Comparison of ENCODE assay signal across 12 cellular contexts in genomic region chr16:85465328-85466307, GRCh38.
A peak's percentile ranks its signal among the peaks of the same experiment; 100 is the strongest.
DNase-seq lines count a peak whose midpoint lies in the region; ATAC-seq and TF ChIP-seq lines count a peak whose summit lies in the region.
"Had no signal": no experiment of that assay in that cellular context is flagged by ENCODE, and none has a peak within 500 bp of the region (broad histone marks: within the 10 kb centered on the region; RNA-seq: fewer than 3 reads in every experiment).

No MANE protein-coding gene starts in this region.

- TF ChIP-seq CTCF in heart left ventricle (IDR thresholded peaks at IDR 0.05), result no peak

- intact Hi-C loops in heart left ventricle (cut with DNase I), result no loop called here

- H3K27ac ChIP-seq in SJCRH30, result no peak overlapping the region
- peak overlapping the region in 10 of 12 donors; percentile 30 to 81 (median 64) for H3K27ac ChIP-seq in heart left ventricle
- peak overlapping the region; percentile 23 for H3K27ac ChIP-seq in subcutaneous abdominal adipose tissue (ENCODE audit: low read depth, low read length)

- no peaks in the 10 kb centered on the region for H3K9me3 Mint-ChIP-seq in immature natural killer cell

- 39 to 55% (median 43%) methylated on average over 11 to 13 of the region's 13 CpGs for WGBS in heart left ventricle, 4 donors

- H3K27ac Mint-ChIP-seq in immature natural killer cell, result no peak overlapping the region

- H3K36me3 ChIP-seq in SJCRH30 (no peaks in the 10 kb centered on the region), heart left ventricle (no peaks in the 10 kb centered on the region), subcutaneous abdominal adipose tissue (ENCODE audit: control insufficient read depth in 5 of 5, insufficient read depth in 5 of 5, low read length in 5 of 5) (no peaks in the 10 kb centered on the region)

- H3K4me1 ChIP-seq in SJCRH30, result peaks cover 28% of the 10 kb centered on the region
- H3K4me1 ChIP-seq in heart left ventricle, result peaks cover 6 to 47% (median 32%) of the 10 kb centered on the region in 12 donors
- H3K4me1 ChIP-seq in subcutaneous abdominal adipose tissue (ENCODE audit: control insufficient read depth in 5 of 5, insufficient read depth in 5 of 5, low read length in 5 of 5), result peaks cover 11 to 43% (median 32%) of the 10 kb centered on the region in 5 donors

- H3K9ac ChIP-seq in subcutaneous abdominal adipose tissue (ENCODE audit: low read length in 5 of 5), result no peak overlapping the region

- TF ChIP-seq POLR2A in heart left ventricle (IDR thresholded peaks at IDR 0.05), result no peak

- H3K9me3 ChIP-seq in SJCRH30 (replicated peaks), result no peaks in the 10 kb centered on the region
- H3K9me3 ChIP-seq in heart left ventricle, result no peaks in the 10 kb centered on the region
- no peaks in the 10 kb centered on the region for H3K9me3 ChIP-seq in subcutaneous abdominal adipose tissue (ENCODE audit: control insufficient read depth in 5 of 5, low read length in 5 of 5)

- no peaks in the 10 kb centered on the region for H3K36me3 Mint-ChIP-seq in immature natural killer cell

- H3K4me1 Mint-ChIP-seq in immature natural killer cell, result peaks cover 3 to 6% of the 10 kb centered on the region in 2 donors

- H3K27me3 ChIP-seq in SJCRH30 (no peaks in the 10 kb centered on the region), heart left ventricle (peaks cover 0 to 32% (median 0%) of the 10 kb centered on the region in 9 donors), subcutaneous abdominal adipose tissue (ENCODE audit: control insufficient read depth in 5 of 5, insufficient read depth in 4 of 5, low read length in 5 of 5) (no peaks in the 10 kb centered on the region)

- ATAC-seq in heart left ventricle (peak; percentile 84 to 89 (median 86)), HG03469 (IDR thresholded peaks at IDR 0.05; ENCODE audit: unreplicated experiment) (no peak), HG03139 (IDR thresholded peaks at IDR 0.05; ENCODE audit: unreplicated experiment) (no peak)

- H3K4me3 Mint-ChIP-seq in immature natural killer cell, result no peak overlapping the region

- peaks cover 5 to 17% (median 11%) of the 10 kb centered on the region in 3 donors for H3K27me3 Mint-ChIP-seq in immature natural killer cell (ENCODE audit: low read depth in 3 of 3)

- H3K4me3 ChIP-seq in SJCRH30 (no peak overlapping the region), heart left ventricle (no peak overlapping the region), subcutaneous abdominal adipose tissue (ENCODE audit: low read depth in 1 of 5, low read length in 5 of 5) (no peak overlapping the region)
- H3K4me3 ChIP-seq: coronary artery had no signal

- DNase-seq in DMS153 (lab: John Stamatoyannopoulos, UW) (peak; percentile 33), DMS153 treated with DMSO at 0.1 percent for 48 hours (lab: John Stamatoyannopoulos, UW; ENCODE audit: unreplicated experiment) (no peak), SJCRH30 (peak; percentile 56 to 68), heart left ventricle (peak; percentile 79 to 93 (median 86)), immature natural killer cell (no peak)
- DNase-seq: activated CD8-positive, alpha-beta memory T cell treated with anti-CD3 and anti-CD28 coated beads, Interleukin-2, amount 50 U/mL, for 4 hours; H7; KG1 had no signal

Comparison
In these comparisons a context has a peak if more than half of its experiments do, and no peak if none do; other contexts are left out.
1. DNase-seq: peak in DMS153 (single experiment), SJCRH30 (2 of 2) and heart left ventricle (5 of 5); none in DMS153 treated with DMSO at 0.1 percent for 48 hours (single experiment) and immature natural killer cell (0 of 3).
2. ATAC-seq: peak in heart left ventricle (4 of 4); none in HG03469 (single experiment) and HG03139 (single experiment).